In the genomic region with DNA sequence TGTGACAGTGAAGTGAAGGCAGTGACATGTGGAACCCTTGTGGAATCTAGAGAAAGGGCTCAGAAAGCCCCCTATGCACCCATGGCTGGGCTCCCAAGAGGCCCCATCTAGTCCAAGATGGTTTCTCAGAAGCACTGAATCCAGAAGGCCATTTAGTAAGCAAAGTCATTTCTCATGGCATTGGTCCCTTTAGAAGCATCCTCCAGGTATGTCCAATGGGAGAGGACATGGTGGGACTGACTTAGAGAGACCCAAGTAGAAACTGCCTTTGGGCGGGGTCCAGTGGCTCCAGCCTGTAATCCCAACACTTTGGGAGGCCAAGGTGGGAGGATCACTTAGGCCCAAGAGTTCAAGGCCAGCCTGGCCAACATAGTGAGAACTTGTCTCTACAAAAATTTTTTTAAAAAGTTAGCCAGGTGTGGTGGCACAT, we compare ENCODE assay signal across 23 cellular contexts.
DNase-seq lines count a peak whose midpoint lies in the region; ATAC-seq and TF ChIP-seq lines count a peak whose summit lies in the region.
"Had no signal": no experiment of that assay in that cellular context is flagged by ENCODE, and none has a peak within 500 bp of the region (broad histone marks: within the 10 kb centered on the region; RNA-seq: fewer than 3 reads in every experiment).

No MANE protein-coding gene starts in this region.

- CTCF ChIA-PET in activated CD4-positive, alpha-beta T cell treated with anti-CD3 and anti-CD28 coated beads for 36 hours (lab: Charles Lee): interaction anchor here (1.1 to 2.2 kb wide), 2 partner anchors 10 to 25 kb away, joined by 3 to 10 read pairs; no protein-coding TSS in a partner anchor
- CTCF ChIA-PET in WTC11 (lab: Charles Lee): interaction anchor here (0.6 to 2.2 kb wide), 3 partner anchors 20 to 456 kb away, joined by 3 to 6 read pairs (median 4); no protein-coding TSS in a partner anchor

- peak overlapping the region; percentile 17 for H3K27ac Mint-ChIP-seq in activated CD4-positive, alpha-beta T cell treated with anti-CD3 and anti-CD28 coated beads for 36 hours
- H3K27ac Mint-ChIP-seq in activated naive CD8-positive, alpha-beta T cell treated with anti-CD3 and anti-CD28 coated beads, Interleukin-2, amount 50 U/mL, for 24 hours: peak overlapping the region; percentile 93
- H3K27ac Mint-ChIP-seq in osteocyte (ENCODE audit: unreplicated experiment): no peak overlapping the region
- no peak overlapping the region for H3K27ac Mint-ChIP-seq in WTC11
- H3K27ac Mint-ChIP-seq: nephron progenitor cell had no signal

- no peak for ATAC-seq in activated CD4-positive, alpha-beta T cell treated with anti-CD3 and anti-CD28 coated beads for 36 hours
- ATAC-seq in activated naive CD8-positive, alpha-beta T cell treated with anti-CD3 and anti-CD28 coated beads, Interleukin-2, amount 50 U/mL, for 24 hours: no peak
- ATAC-seq in WTC11: no peak
- ATAC-seq: HepG2, Panc1 had no signal

- intact Hi-C loops in activated CD4-positive, alpha-beta T cell treated with anti-CD3 and anti-CD28 coated beads for 36 hours (cut with DNase I, micrococcal nuclease): loop anchor here in 1 of 2 experiments (1.0 kb wide), 1 partner anchor 19 kb away; no protein-coding TSS in a partner anchor

- no peak for DNase-seq in activated CD4-positive, alpha-beta T cell treated with anti-CD3 and anti-CD28 coated beads for 36 hours
- DNase-seq in activated CD4-positive, alpha-beta T cell treated with anti-CD3 and anti-CD28 coated beads, Interleukin-2, amount 50 U/mL, for 4 hours: no peak
- peak; percentile 64 for DNase-seq in GM12865 (ENCODE audit: low read depth)
- DNase-seq in activated naive CD8-positive, alpha-beta T cell treated with anti-CD3 and anti-CD28 coated beads, Interleukin-2, amount 50 U/mL, for 24 hours: no peak
- DNase-seq in osteocyte (ENCODE audit: extremely low spot score, unreplicated experiment): peak; percentile 48
- DNase-seq in NCI-H2196 treated with DMSO at 0.1 percent for 48 hours (lab: John Stamatoyannopoulos, UW; ENCODE audit: unreplicated experiment): no peak
- no peak for DNase-seq in WTC11 (ENCODE audit: low spot score)
- DNase-seq in T-helper 1 cell: no peak
- DNase-seq: activated CD4-positive, CD25-positive, alpha-beta regulatory T cell; activated CD8-positive, alpha-beta T cell treated with anti-CD3 and anti-CD28 coated beads for 36 hours; GOT3; Kasumi-1; NCI-H1694; NCI-H510A; nephron progenitor cell; pancreas; retina; stimulated activated CD4-positive, alpha-beta T cell treated with anti-CD3 and anti-CD28 coated beads, Interleukin-2, amount 100 ng/mL, for 24 hours; SW 1271; testis had no signal

- no peaks in the 10 kb centered on the region for H3K9me3 Mint-ChIP-seq in activated CD4-positive, alpha-beta T cell treated with anti-CD3 and anti-CD28 coated beads for 36 hours (ENCODE audit: low read depth)
- no peaks in the 10 kb centered on the region for H3K9me3 Mint-ChIP-seq in activated naive CD8-positive, alpha-beta T cell treated with anti-CD3 and anti-CD28 coated beads, Interleukin-2, amount 50 U/mL, for 24 hours
- H3K9me3 Mint-ChIP-seq in osteocyte (ENCODE audit: unreplicated experiment): no peaks in the 10 kb centered on the region
- no peaks in the 10 kb centered on the region for H3K9me3 Mint-ChIP-seq in WTC11
- H3K9me3 Mint-ChIP-seq: activated CD8-positive, alpha-beta T cell treated with anti-CD3 and anti-CD28 coated beads for 36 hours; central memory CD8-positive, alpha-beta T cell; nephron progenitor cell had no signal

- no peak overlapping the region for H3K4me3 ChIP-seq in GM12865 (ENCODE audit: low read depth, low read length)
- H3K4me3 ChIP-seq: pancreas, testis had no signal

- no peak for TF ChIP-seq CTCF in GM12865 (IDR thresholded peaks at IDR 0.05; ENCODE audit: insufficient read depth, low read depth, low read length, missing control alignments)
- TF ChIP-seq CTCF in osteocyte (IDR thresholded peaks at IDR 0.05): no peak
- TF ChIP-seq CTCF in WTC11 (IDR thresholded peaks at IDR 0.05): no peak

- no peaks in the 10 kb centered on the region for H3K36me3 Mint-ChIP-seq in activated CD4-positive, alpha-beta T cell treated with anti-CD3 and anti-CD28 coated beads for 36 hours (ENCODE audit: low read depth)
- no peaks in the 10 kb centered on the region for H3K36me3 Mint-ChIP-seq in activated naive CD8-positive, alpha-beta T cell treated with anti-CD3 and anti-CD28 coated beads, Interleukin-2, amount 50 U/mL, for 24 hours (ENCODE audit: low read depth)
- no peaks in the 10 kb centered on the region for H3K36me3 Mint-ChIP-seq in osteocyte (ENCODE audit: unreplicated experiment)
- no peaks in the 10 kb centered on the region for H3K36me3 Mint-ChIP-seq in WTC11

- peaks cover 23% of the 10 kb centered on the region for H3K4me1 Mint-ChIP-seq in activated CD4-positive, alpha-beta T cell treated with anti-CD3 and anti-CD28 coated beads for 36 hours
- peaks cover 60% of the 10 kb centered on the region for H3K4me1 Mint-ChIP-seq in activated naive CD8-positive, alpha-beta T cell treated with anti-CD3 and anti-CD28 coated beads, Interleukin-2, amount 50 U/mL, for 24 hours
- H3K4me1 Mint-ChIP-seq in osteocyte (ENCODE audit: unreplicated experiment): peaks cover 25% of the 10 kb centered on the region
- H3K4me1 Mint-ChIP-seq in WTC11: no peaks in the 10 kb centered on the region

- H3K27me3 Mint-ChIP-seq in activated CD4-positive, alpha-beta T cell treated with anti-CD3 and anti-CD28 coated beads for 36 hours: no peaks in the 10 kb centered on the region
- peaks cover 2% of the 10 kb centered on the region for H3K27me3 Mint-ChIP-seq in activated naive CD8-positive, alpha-beta T cell treated with anti-CD3 and anti-CD28 coated beads, Interleukin-2, amount 50 U/mL, for 24 hours
- H3K27me3 Mint-ChIP-seq in osteocyte (ENCODE audit: unreplicated experiment): no peaks in the 10 kb centered on the region
- H3K27me3 Mint-ChIP-seq in WTC11 (ENCODE audit: low read depth): no peaks in the 10 kb centered on the region; the same call in 1 of the 2 replicates
- H3K27me3 Mint-ChIP-seq: activated CD8-positive, alpha-beta T cell treated with anti-CD3 and anti-CD28 coated beads for 36 hours; central memory CD8-positive, alpha-beta T cell had no signal

- POLR2A ChIA-PET in activated CD4-positive, alpha-beta T cell treated with anti-CD3 and anti-CD28 coated beads for 36 hours (lab: Charles Lee): no interaction called here
- POLR2A ChIA-PET in WTC11 (lab: Charles Lee): no interaction called here

- H3K4me3 Mint-ChIP-seq in activated CD4-positive, alpha-beta T cell treated with anti-CD3 and anti-CD28 coated beads for 36 hours: no peak overlapping the region
- H3K4me3 Mint-ChIP-seq in activated naive CD8-positive, alpha-beta T cell treated with anti-CD3 and anti-CD28 coated beads, Interleukin-2, amount 50 U/mL, for 24 hours: no peak overlapping the region
- no peak overlapping the region for H3K4me3 Mint-ChIP-seq in osteocyte (ENCODE audit: unreplicated experiment)
- H3K4me3 Mint-ChIP-seq in WTC11: no peak overlapping the region
- H3K4me3 Mint-ChIP-seq: activated CD8-positive, alpha-beta T cell treated with anti-CD3 and anti-CD28 coated beads for 36 hours; central memory CD8-positive, alpha-beta T cell; nephron progenitor cell had no signal

TF ChIP-seq in WTC11, 78 proteins besides CTCF, POLR2A, EP300 and RAD21 (continues in another document):
- TF ChIP-seq OVOL2 (CRISPR knock-in tag; IDR thresholded peaks at IDR 0.05; ENCODE audit: borderline replicate concordance): no peak
- TF ChIP-seq GABPB1 (CRISPR knock-in tag; IDR thresholded peaks at IDR 0.05): no peak
- TF ChIP-seq NFE2L1 (CRISPR knock-in tag; IDR thresholded peaks at IDR 0.05): no peak
- no peak for TF ChIP-seq JUN (CRISPR knock-in tag; IDR thresholded peaks at IDR 0.05)
- TF ChIP-seq IRF2 (CRISPR knock-in tag; IDR thresholded peaks at IDR 0.05; ENCODE audit: borderline replicate concordance, low read depth): no peak
- TF ChIP-seq, protein P1, sequence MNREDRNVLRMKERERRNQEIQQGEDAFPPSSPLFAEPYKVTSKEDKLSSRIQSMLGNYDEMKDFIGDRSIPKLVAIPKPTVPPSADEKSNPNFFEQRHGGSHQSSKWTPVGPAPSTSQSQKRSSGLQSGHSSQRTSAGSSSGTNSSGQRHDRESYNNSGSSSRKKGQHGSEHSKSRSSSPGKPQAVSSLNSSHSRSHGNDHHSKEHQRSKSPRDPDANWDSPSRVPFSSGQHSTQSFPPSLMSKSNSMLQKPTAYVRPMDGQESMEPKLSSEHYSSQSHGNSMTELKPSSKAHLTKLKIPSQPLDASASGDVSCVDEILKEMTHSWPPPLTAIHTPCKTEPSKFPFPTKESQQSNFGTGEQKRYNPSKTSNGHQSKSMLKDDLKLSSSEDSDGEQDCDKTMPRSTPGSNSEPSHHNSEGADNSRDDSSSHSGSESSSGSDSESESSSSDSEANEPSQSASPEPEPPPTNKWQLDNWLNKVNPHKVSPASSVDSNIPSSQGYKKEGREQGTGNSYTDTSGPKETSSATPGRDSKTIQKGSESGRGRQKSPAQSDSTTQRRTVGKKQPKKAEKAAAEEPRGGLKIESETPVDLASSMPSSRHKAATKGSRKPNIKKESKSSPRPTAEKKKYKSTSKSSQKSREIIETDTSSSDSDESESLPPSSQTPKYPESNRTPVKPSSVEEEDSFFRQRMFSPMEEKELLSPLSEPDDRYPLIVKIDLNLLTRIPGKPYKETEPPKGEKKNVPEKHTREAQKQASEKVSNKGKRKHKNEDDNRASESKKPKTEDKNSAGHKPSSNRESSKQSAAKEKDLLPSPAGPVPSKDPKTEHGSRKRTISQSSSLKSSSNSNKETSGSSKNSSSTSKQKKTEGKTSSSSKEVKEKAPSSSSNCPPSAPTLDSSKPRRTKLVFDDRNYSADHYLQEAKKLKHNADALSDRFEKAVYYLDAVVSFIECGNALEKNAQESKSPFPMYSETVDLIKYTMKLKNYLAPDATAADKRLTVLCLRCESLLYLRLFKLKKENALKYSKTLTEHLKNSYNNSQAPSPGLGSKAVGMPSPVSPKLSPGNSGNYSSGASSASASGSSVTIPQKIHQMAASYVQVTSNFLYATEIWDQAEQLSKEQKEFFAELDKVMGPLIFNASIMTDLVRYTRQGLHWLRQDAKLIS (CRISPR knock-in tag; IDR thresholded peaks at IDR 0.05; ENCODE audit: borderline replicate concordance): no peak
- no peak for TF ChIP-seq JAZF1 (CRISPR knock-in tag; IDR thresholded peaks at IDR 0.05)
- TF ChIP-seq SMAD3 (CRISPR knock-in tag; IDR thresholded peaks at IDR 0.05; ENCODE audit: borderline replicate concordance): no peak

Comparison
In these comparisons a context has a peak if more than half of its experiments do, and no peak if none do; other contexts are left out.
1. DNase-seq: peak in GM12865 (single experiment) and osteocyte (single experiment); none in activated CD4-positive, alpha-beta T cell treated with anti-CD3 and anti-CD28 coated beads for 36 hours (single experiment), activated CD4-positive, alpha-beta T cell treated with anti-CD3 and anti-CD28 coated beads, Interleukin-2, amount 50 U/mL, for 4 hours (0 of 2), activated naive CD8-positive, alpha-beta T cell treated with anti-CD3 and anti-CD28 coated beads, Interleukin-2, amount 50 U/mL, for 24 hours (single experiment), NCI-H2196 treated with DMSO at 0.1 percent for 48 hours (single experiment), WTC11 (single experiment) and T-helper 1 cell (0 of 5).
2. H3K27ac Mint-ChIP-seq: peak in activated CD4-positive, alpha-beta T cell treated with anti-CD3 and anti-CD28 coated beads for 36 hours (single experiment) and activated naive CD8-positive, alpha-beta T cell treated with anti-CD3 and anti-CD28 coated beads, Interleukin-2, amount 50 U/mL, for 24 hours (single experiment); none in osteocyte (single experiment) and WTC11 (single experiment).